In the genomic region with DNA sequence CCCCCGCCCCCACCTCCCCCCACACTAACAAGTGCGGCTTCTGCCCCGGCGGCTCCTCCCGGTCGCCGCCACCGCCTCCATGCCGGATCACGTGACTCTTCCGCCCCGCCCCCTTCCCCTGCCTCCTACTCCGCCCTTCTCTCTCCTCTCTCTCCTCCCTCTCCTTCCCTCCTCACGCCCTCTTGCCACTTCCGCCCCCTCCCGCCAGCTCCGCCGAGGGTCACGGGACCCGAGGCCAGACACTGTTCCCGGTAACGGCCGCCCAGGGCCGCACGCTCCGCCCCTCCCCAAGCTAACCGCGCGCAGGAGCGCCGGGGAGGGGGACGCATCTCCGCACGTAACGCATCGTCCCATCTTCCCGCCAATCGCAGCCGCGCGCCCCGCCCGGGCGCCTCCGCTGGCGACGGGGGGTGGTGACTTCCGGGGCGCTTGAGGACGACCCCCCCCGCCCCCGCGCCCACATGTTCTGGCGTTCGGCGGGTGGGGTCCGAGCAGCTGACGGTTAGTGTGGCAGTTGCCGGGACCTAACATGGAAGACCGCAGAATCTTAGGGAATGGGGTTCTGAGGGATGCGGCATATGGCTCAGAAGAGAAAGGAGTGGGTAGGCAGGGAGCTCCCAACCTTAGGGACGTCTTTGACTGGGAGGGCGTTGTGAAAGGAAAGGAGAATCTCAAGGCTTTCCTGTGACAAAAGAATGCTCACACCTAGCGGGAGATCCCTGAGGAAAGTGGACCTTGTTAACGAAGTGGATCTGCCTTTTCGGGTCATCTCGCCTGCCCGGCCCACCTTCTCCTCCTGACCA, we compare ENCODE assay signal across 8 cellular contexts. TPM values are rescaled to one million over a fixed set of nuclear protein-coding genes. Genes with fewer than 3 reads are reported as not detected.
A peak's percentile ranks its signal among the peaks of the same experiment; 100 is the strongest.
DNase-seq lines count a peak whose midpoint lies in the region; ATAC-seq and TF ChIP-seq lines count a peak whose summit lies in the region.

A gene with protein sequence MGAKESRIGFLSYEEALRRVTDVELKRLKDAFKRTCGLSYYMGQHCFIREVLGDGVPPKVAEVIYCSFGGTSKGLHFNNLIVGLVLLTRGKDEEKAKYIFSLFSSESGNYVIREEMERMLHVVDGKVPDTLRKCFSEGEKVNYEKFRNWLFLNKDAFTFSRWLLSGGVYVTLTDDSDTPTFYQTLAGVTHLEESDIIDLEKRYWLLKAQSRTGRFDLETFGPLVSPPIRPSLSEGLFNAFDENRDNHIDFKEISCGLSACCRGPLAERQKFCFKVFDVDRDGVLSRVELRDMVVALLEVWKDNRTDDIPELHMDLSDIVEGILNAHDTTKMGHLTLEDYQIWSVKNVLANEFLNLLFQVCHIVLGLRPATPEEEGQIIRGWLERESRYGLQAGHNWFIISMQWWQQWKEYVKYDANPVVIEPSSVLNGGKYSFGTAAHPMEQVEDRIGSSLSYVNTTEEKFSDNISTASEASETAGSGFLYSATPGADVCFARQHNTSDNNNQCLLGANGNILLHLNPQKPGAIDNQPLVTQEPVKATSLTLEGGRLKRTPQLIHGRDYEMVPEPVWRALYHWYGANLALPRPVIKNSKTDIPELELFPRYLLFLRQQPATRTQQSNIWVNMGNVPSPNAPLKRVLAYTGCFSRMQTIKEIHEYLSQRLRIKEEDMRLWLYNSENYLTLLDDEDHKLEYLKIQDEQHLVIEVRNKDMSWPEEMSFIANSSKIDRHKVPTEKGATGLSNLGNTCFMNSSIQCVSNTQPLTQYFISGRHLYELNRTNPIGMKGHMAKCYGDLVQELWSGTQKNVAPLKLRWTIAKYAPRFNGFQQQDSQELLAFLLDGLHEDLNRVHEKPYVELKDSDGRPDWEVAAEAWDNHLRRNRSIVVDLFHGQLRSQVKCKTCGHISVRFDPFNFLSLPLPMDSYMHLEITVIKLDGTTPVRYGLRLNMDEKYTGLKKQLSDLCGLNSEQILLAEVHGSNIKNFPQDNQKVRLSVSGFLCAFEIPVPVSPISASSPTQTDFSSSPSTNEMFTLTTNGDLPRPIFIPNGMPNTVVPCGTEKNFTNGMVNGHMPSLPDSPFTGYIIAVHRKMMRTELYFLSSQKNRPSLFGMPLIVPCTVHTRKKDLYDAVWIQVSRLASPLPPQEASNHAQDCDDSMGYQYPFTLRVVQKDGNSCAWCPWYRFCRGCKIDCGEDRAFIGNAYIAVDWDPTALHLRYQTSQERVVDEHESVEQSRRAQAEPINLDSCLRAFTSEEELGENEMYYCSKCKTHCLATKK (N-terminal part only) (minus strand): TSS at position 92 of the 803 bp plus-strand sequence. CDS start 194 bp downstream, outside the sequence.

- no peaks in the 10 kb centered on the region for H3K9me3 ChIP-seq in thymus (ENCODE audit: control insufficient read depth)

- H3K27me3 Mint-ChIP-seq in activated naive CD8-positive, alpha-beta T cell: no peaks in the 10 kb centered on the region
- H3K27me3 Mint-ChIP-seq in glutamatergic neuron (ENCODE audit: unreplicated experiment): peaks cover 14% of the 10 kb centered on the region
- no peaks in the 10 kb centered on the region for H3K27me3 Mint-ChIP-seq in osteocyte (ENCODE audit: unreplicated experiment)

- CTCF ChIA-PET in GM10248 (lab: Yijun Ruan, JAX): interaction anchor here (0.6 to 1.7 kb wide), 3 partner anchors 11 to 41 kb away, joined by 3 to 5 read pairs (median 3); no protein-coding TSS in a partner anchor

- H3K4me1 Mint-ChIP-seq in activated naive CD8-positive, alpha-beta T cell (ENCODE audit: low read depth): peaks cover 50% of the 10 kb centered on the region
- H3K4me1 Mint-ChIP-seq in glutamatergic neuron (ENCODE audit: low read depth, unreplicated experiment): peaks cover 17% of the 10 kb centered on the region
- H3K4me1 Mint-ChIP-seq in osteocyte (ENCODE audit: unreplicated experiment): peaks cover 33% of the 10 kb centered on the region

- DNase-seq in GM10248 (ENCODE audit: extremely low spot score) (peak; percentile 95), NCI-H1092 (lab: John Stamatoyannopoulos, UW) (peak; percentile 95), SKM-1 (lab: John Stamatoyannopoulos, UW; ENCODE audit: unreplicated experiment) (peak; percentile 95), glutamatergic neuron (peak; percentile 99), osteocyte (ENCODE audit: extremely low spot score, unreplicated experiment) (peak; percentile 99)

- H3K9me3 Mint-ChIP-seq in activated naive CD8-positive, alpha-beta T cell (ENCODE audit: low read depth): no peaks in the 10 kb centered on the region
- H3K9me3 Mint-ChIP-seq in glutamatergic neuron (ENCODE audit: unreplicated experiment) (peaks cover 17% of the 10 kb centered on the region), osteocyte (ENCODE audit: unreplicated experiment) (no peaks in the 10 kb centered on the region)

- no peak for TF ChIP-seq CTCF in GM10248 (IDR thresholded peaks at IDR 0.05; ENCODE audit: control extremely low read depth, extremely low read depth, low read depth, missing control alignments)
- TF ChIP-seq CTCF in glutamatergic neuron (IDR thresholded peaks at IDR 0.05; ENCODE audit: partially characterized antibody, unreplicated experiment): no peak
- TF ChIP-seq CTCF in osteocyte (IDR thresholded peaks at IDR 0.05): peak; percentile 35

- peaks cover 14% of the 10 kb centered on the region for H3K4me1 ChIP-seq in thymus (ENCODE audit: control insufficient read depth, insufficient read depth, low read length)

- peak within 1 kb of the TSS; percentile 92 for H3K27ac ChIP-seq in thymus (ENCODE audit: low read depth)

- H3K36me3 ChIP-seq in thymus (ENCODE audit: control insufficient read depth, insufficient read depth): no peaks in the 10 kb centered on the region

- peak within 1 kb of the TSS; percentile 95 for H3K27ac Mint-ChIP-seq in activated naive CD8-positive, alpha-beta T cell
- H3K27ac Mint-ChIP-seq in glutamatergic neuron (ENCODE audit: unreplicated experiment) (peak within 1 kb of the TSS; percentile 99), osteocyte (ENCODE audit: unreplicated experiment) (peak within 1 kb of the TSS; percentile 99)

- POLR2A ChIA-PET in GM10248 (lab: Yijun Ruan, JAX): interaction anchor here (0.8 kb wide), 1 partner anchor 208 kb away, joined by 7 read pairs; a partner anchor contains a TSS

- H3K4me3 ChIP-seq in thymus (ENCODE audit: low read length): peak within 1 kb of the TSS; percentile 79

- H3K27me3 ChIP-seq in thymus (ENCODE audit: control insufficient read depth, insufficient read depth): no peaks in the 10 kb centered on the region

- no peaks in the 10 kb centered on the region for H3K36me3 Mint-ChIP-seq in activated naive CD8-positive, alpha-beta T cell
- H3K36me3 Mint-ChIP-seq in glutamatergic neuron (ENCODE audit: unreplicated experiment): no peaks in the 10 kb centered on the region
- no peaks in the 10 kb centered on the region for H3K36me3 Mint-ChIP-seq in osteocyte (ENCODE audit: unreplicated experiment)

- under 1% methylated on average over 68 of the region's 68 CpGs for WGBS in thymus

- H3K4me3 Mint-ChIP-seq in activated naive CD8-positive, alpha-beta T cell: peak within 1 kb of the TSS; percentile 97
- H3K4me3 Mint-ChIP-seq in glutamatergic neuron (ENCODE audit: unreplicated experiment) (peak within 1 kb of the TSS; percentile 95), osteocyte (ENCODE audit: unreplicated experiment) (peak within 1 kb of the TSS; percentile 88)

- ATAC-seq in HG02571 (IDR thresholded peaks at IDR 0.05; ENCODE audit: unreplicated experiment): peak; percentile 84

RNA-seq across cellular contexts. Expression of the gene that starts here (rescaled TPM):
- total RNA-seq in glutamatergic neuron (ENCODE audit: unreplicated experiment) (59.6 TPM), osteocyte (53.6 TPM in 2 replicates)
- 10.0 TPM for polyA plus RNA-seq in thymus

Comparison
In these comparisons a context has a peak if more than half of its experiments do, and no peak if none do; other contexts are left out.
1. Peak in every context shown above with its lines: DNase-seq, ATAC-seq, H3K4me3 ChIP-seq and H3K27ac ChIP-seq.